Comparison of ENCODE assay signal across 1 cellular context in the genomic region with DNA sequence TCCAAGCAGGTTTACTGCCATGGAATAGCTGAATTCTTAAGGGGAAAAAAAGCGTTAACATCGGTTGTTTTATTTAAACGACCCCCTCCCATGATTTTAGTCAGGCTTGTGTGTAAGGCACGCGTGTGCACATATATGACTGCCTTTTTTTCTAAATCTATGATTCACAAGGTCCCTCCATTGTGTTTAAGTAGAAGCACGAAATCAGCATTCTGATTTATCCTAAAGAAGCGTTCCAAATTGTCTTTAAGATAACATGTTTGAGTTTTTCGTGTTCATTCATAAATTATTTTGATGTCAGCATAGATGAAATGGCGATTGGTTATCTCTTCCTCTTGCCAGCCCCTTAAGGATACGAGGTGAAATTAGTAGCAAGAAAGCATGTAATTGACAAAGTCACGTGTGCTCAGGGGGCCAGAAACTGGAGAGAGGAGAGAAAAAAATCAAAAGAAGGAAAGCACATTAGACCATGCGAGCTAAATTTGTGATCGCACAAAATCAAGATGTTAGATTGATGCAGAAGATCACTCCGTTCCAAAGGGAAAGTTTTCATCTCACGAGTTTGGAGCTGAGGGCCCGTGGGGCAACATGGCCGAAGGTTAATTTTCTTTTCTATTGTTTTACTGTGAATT.
TF ChIP-seq lines count a peak whose summit lies in the region.

A gene with protein sequence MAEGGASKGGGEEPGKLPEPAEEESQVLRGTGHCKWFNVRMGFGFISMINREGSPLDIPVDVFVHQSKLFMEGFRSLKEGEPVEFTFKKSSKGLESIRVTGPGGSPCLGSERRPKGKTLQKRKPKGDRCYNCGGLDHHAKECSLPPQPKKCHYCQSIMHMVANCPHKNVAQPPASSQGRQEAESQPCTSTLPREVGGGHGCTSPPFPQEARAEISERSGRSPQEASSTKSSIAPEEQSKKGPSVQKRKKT (plus strand): TSS at position 445 of the 632 bp plus-strand sequence. CDS start 144 bp downstream, at position 589.

TF ChIP-seq in SK-N-SH, 30 proteins besides CTCF, POLR2A, EP300 and RAD21 (continued from another document):
- TF ChIP-seq, protein P1, sequence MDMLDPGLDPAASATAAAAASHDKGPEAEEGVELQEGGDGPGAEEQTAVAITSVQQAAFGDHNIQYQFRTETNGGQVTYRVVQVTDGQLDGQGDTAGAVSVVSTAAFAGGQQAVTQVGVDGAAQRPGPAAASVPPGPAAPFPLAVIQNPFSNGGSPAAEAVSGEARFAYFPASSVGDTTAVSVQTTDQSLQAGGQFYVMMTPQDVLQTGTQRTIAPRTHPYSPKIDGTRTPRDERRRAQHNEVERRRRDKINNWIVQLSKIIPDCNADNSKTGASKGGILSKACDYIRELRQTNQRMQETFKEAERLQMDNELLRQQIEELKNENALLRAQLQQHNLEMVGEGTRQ (IDR thresholded peaks at IDR 0.05; ENCODE audit: borderline replicate concordance, low read depth, low read length) = peak; percentile 48; the same call in 1 of the 2 replicates
- TF ChIP-seq NRF1 (IDR thresholded peaks at IDR 0.05; ENCODE audit: low read depth, low read length) (no peak), SIN3A (IDR thresholded peaks at IDR 0.05; ENCODE audit: borderline replicate concordance, low read depth, low read length) (no peak), YY1 (IDR thresholded peaks at IDR 0.05; ENCODE audit: low read depth) (no peak), GABPA (IDR thresholded peaks at IDR 0.05; ENCODE audit: low read depth) (no peak), EZH2phosphoT487 (IDR thresholded peaks at IDR 0.05; ENCODE audit: borderline replicate concordance, low read depth) (no peak), POLR2AphosphoS5 (IDR thresholded peaks at IDR 0.05; ENCODE audit: low read depth, low read length) (no peak), FOXM1 (IDR thresholded peaks at IDR 0.05; ENCODE audit: low read depth) (no peak), TCF12 (IDR thresholded peaks at IDR 0.05) (no peak), TAF1 (IDR thresholded peaks at IDR 0.05; ENCODE audit: borderline replicate concordance, low read depth, low read length) (0 out of 2 replicates have a peak, but pooled peaks have one; percentile 15), GATA2 (CRISPR knock-in tag; IDR thresholded peaks at IDR 0.05) (peak; percentile 27; the same call in 1 of the 2 replicates), CHD2 (IDR thresholded peaks at IDR 0.05; ENCODE audit: low read length, partially characterized antibody) (peak; percentile 16), FOSL2 (IDR thresholded peaks at IDR 0.05; ENCODE audit: borderline replicate concordance, low read depth) (no peak), NFIC (IDR thresholded peaks at IDR 0.05; ENCODE audit: borderline replicate concordance) (no peak), TEAD4 (IDR thresholded peaks at IDR 0.05; ENCODE audit: borderline replicate concordance, insufficient read depth) (no peak), FOXJ3 (CRISPR knock-in tag; IDR thresholded peaks at IDR 0.05) (no peak), ELF1 (IDR thresholded peaks at IDR 0.05) (no peak), MEF2A (IDR thresholded peaks at IDR 0.05; ENCODE audit: borderline replicate concordance, low read depth) (no peak)
- TF ChIP-seq, protein P2, sequence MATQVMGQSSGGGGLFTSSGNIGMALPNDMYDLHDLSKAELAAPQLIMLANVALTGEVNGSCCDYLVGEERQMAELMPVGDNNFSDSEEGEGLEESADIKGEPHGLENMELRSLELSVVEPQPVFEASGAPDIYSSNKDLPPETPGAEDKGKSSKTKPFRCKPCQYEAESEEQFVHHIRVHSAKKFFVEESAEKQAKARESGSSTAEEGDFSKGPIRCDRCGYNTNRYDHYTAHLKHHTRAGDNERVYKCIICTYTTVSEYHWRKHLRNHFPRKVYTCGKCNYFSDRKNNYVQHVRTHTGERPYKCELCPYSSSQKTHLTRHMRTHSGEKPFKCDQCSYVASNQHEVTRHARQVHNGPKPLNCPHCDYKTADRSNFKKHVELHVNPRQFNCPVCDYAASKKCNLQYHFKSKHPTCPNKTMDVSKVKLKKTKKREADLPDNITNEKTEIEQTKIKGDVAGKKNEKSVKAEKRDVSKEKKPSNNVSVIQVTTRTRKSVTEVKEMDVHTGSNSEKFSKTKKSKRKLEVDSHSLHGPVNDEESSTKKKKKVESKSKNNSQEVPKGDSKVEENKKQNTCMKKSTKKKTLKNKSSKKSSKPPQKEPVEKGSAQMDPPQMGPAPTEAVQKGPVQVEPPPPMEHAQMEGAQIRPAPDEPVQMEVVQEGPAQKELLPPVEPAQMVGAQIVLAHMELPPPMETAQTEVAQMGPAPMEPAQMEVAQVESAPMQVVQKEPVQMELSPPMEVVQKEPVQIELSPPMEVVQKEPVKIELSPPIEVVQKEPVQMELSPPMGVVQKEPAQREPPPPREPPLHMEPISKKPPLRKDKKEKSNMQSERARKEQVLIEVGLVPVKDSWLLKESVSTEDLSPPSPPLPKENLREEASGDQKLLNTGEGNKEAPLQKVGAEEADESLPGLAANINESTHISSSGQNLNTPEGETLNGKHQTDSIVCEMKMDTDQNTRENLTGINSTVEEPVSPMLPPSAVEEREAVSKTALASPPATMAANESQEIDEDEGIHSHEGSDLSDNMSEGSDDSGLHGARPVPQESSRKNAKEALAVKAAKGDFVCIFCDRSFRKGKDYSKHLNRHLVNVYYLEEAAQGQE (IDR thresholded peaks at IDR 0.05; ENCODE audit: low read depth, low read length) = no peak
- TF ChIP-seq, protein P3, sequence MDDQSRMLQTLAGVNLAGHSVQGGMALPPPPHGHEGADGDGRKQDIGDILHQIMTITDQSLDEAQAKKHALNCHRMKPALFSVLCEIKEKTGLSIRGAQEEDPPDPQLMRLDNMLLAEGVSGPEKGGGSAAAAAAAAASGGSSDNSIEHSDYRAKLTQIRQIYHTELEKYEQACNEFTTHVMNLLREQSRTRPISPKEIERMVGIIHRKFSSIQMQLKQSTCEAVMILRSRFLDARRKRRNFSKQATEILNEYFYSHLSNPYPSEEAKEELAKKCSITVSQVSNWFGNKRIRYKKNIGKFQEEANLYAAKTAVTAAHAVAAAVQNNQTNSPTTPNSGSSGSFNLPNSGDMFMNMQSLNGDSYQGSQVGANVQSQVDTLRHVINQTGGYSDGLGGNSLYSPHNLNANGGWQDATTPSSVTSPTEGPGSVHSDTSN (IDR thresholded peaks at IDR 0.05) = no peak
- TF ChIP-seq, protein P4, sequence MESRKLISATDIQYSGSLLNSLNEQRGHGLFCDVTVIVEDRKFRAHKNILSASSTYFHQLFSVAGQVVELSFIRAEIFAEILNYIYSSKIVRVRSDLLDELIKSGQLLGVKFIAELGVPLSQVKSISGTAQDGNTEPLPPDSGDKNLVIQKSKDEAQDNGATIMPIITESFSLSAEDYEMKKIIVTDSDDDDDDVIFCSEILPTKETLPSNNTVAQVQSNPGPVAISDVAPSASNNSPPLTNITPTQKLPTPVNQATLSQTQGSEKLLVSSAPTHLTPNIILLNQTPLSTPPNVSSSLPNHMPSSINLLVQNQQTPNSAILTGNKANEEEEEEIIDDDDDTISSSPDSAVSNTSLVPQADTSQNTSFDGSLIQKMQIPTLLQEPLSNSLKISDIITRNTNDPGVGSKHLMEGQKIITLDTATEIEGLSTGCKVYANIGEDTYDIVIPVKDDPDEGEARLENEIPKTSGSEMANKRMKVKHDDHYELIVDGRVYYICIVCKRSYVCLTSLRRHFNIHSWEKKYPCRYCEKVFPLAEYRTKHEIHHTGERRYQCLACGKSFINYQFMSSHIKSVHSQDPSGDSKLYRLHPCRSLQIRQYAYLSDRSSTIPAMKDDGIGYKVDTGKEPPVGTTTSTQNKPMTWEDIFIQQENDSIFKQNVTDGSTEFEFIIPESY (IDR thresholded peaks at IDR 0.05; ENCODE audit: borderline replicate concordance, low read depth) = no peak
- TF ChIP-seq, protein P5, sequence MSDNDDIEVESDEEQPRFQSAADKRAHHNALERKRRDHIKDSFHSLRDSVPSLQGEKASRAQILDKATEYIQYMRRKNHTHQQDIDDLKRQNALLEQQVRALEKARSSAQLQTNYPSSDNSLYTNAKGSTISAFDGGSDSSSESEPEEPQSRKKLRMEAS (IDR thresholded peaks at IDR 0.05; ENCODE audit: low read depth) = peak; percentile 66; the same call in 1 of the 2 replicates
TF ChIP-seq in SK-N-SH: peak in this region for 7.
